19 cellular contexts compared by ENCODE assay signal in the genomic region with DNA sequence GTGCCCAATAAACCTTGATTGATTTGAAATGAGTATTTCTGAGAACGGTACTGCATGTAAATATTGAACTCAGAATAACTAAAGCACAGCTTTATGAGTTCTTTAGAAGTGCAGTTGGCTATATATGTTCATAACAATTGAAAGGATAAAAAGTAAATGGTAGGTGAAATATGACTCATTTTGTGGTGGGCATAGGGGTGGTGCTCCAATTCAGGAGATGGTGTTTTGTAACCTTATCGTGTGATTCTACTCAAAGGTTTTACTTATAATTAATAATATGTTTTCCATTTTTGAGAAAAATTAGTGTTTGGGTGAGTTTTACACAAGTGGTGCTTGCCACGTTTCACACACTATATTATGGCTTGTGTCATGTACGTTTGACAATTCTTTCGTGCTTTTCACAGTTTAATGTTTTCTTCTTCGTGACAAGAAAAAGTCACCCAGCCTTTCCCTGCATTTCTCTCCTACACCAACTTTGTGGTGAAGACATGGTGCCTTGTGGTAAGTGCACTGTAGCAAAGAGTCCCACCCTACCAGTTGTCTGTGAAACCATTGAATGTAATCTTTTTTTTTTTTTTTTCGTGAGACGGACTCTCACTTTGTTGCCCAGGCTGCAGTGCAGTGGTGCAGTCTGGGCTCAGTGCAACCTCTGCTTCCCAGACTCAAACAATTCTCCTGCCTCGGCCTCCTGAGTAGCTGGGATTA.
"Had no signal": no experiment of that assay in that cellular context is flagged by ENCODE, and none has a peak within 500 bp of the region (broad histone marks: within the 10 kb centered on the region; RNA-seq: fewer than 3 reads in every experiment).

No MANE protein-coding gene starts in this region.

- H3K9me3 ChIP-seq: SJSA1 had no signal

- DNase-seq: KBM-7, MV-4-11, NCI-H1048, NCI-H1105, NCI-H1417, NCI-H1436 treated with DMSO at 0.1 percent for 48 hours, NCI-H1694 treated with DMSO at 0.1 percent for 48 hours, NCI-H1930, NCI-H2081, NCI-H2107, NCI-H2227 treated with DMSO at 0.1 percent for 48 hours, NCI-H524, NCI-H526 treated with DMSO at 0.1 percent for 48 hours, NCI-H748 treated with DMSO at 0.1 percent for 48 hours, Right ventricle myocardium superior, RPMI8226, SIG-M5 had no signal

- H3K36me3 ChIP-seq: SJSA1 had no signal

- H3K27ac ChIP-seq: SJSA1, SK-N-MC had no signal

- H3K4me3 ChIP-seq: SJSA1, SK-N-MC had no signal

- H3K4me1 ChIP-seq: SJSA1 had no signal

- H3K27me3 ChIP-seq: SJSA1 had no signal
